ENCODE assay signal across 2 cellular contexts in genomic region chr5:1210832-1211251, GRCh38.
TF ChIP-seq lines count a peak whose summit lies in the region.

No MANE protein-coding gene starts in this region.

TF ChIP-seq in WTC11, 78 proteins besides CTCF, POLR2A, EP300 and RAD21:
- TF ChIP-seq ZNF232 (CRISPR knock-in tag; IDR thresholded peaks at IDR 0.05) (no peak), PREB (CRISPR knock-in tag; IDR thresholded peaks at IDR 0.05; ENCODE audit: borderline replicate concordance) (no peak), TCF7 (CRISPR knock-in tag; IDR thresholded peaks at IDR 0.05; ENCODE audit: low read depth) (0 out of 2 replicates have a peak, but pooled peaks have one; percentile 12), ERG (CRISPR knock-in tag; IDR thresholded peaks at IDR 0.05) (no peak), TP53 (CRISPR knock-in tag; IDR thresholded peaks at IDR 0.05) (no peak), GRHL2 (CRISPR knock-in tag; IDR thresholded peaks at IDR 0.05; ENCODE audit: insufficient replicate concordance, severe bottlenecking) (no peak), ATF6 (CRISPR knock-in tag; IDR thresholded peaks at IDR 0.05) (no peak)

TF ChIP-seq in H1, 55 proteins besides CTCF, POLR2A, EP300 and RAD21:
- TF ChIP-seq MAFK (IDR thresholded peaks at IDR 0.05; ENCODE audit: low read depth, low read length) = no peak
- no peak for TF ChIP-seq CBX5 (IDR thresholded peaks at IDR 0.05; ENCODE audit: low read depth, low read length)
- no peak for TF ChIP-seq HDAC6 (IDR thresholded peaks at IDR 0.05; ENCODE audit: low read depth, low read length)
- TF ChIP-seq EGR1 (IDR thresholded peaks at IDR 0.05; ENCODE audit: borderline replicate concordance, low read depth, low read length) = no peak
- TF ChIP-seq CHD1 (IDR thresholded peaks at IDR 0.05; ENCODE audit: low read depth, low read length) = no peak
- TF ChIP-seq ASH2L (IDR thresholded peaks at IDR 0.05; ENCODE audit: low read length) = no peak
- no peak for TF ChIP-seq FOSL1 (IDR thresholded peaks at IDR 0.05; ENCODE audit: insufficient read depth, low read depth, low read length)
- TF ChIP-seq SUZ12 (IDR thresholded peaks at IDR 0.05; ENCODE audit: low read length) = no peak
- TF ChIP-seq CTBP2 (IDR thresholded peaks at IDR 0.05; ENCODE audit: borderline replicate concordance, insufficient read depth, insufficient read length, low read length) = no peak
- TF ChIP-seq TCF12 (IDR thresholded peaks at IDR 0.05; ENCODE audit: low read depth, low read length) = no peak
- no peak for TF ChIP-seq CHD7 (IDR thresholded peaks at IDR 0.05; ENCODE audit: insufficient replicate concordance, low read length)
TF ChIP-seq in H1: peak in this region for 0.
